In the genomic region with DNA sequence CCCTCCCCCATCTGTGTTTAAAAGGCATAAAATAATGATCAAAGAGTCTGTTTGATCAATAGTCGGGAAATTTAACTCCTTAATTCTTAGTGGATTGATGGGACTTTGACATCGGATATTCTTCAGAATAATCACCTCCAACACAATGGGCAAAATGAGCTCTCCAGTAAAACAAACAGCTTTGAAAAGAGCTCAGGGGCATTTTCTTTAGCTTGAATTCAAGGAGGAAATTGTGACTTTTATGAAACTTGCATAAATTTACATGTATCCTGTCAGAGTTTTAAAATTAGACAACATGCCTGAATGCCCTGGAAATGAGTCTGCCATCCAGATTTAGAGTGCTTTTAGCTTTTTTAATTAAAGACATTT, we compare ENCODE assay signal across 1 cellular context.
TF ChIP-seq lines count a peak whose summit lies in the region.

No MANE protein-coding gene starts in this region.

TF ChIP-seq in HEK293, 187 proteins besides CTCF, POLR2A, EP300 and RAD21 (continued from another document):
- TF ChIP-seq, protein P1, sequence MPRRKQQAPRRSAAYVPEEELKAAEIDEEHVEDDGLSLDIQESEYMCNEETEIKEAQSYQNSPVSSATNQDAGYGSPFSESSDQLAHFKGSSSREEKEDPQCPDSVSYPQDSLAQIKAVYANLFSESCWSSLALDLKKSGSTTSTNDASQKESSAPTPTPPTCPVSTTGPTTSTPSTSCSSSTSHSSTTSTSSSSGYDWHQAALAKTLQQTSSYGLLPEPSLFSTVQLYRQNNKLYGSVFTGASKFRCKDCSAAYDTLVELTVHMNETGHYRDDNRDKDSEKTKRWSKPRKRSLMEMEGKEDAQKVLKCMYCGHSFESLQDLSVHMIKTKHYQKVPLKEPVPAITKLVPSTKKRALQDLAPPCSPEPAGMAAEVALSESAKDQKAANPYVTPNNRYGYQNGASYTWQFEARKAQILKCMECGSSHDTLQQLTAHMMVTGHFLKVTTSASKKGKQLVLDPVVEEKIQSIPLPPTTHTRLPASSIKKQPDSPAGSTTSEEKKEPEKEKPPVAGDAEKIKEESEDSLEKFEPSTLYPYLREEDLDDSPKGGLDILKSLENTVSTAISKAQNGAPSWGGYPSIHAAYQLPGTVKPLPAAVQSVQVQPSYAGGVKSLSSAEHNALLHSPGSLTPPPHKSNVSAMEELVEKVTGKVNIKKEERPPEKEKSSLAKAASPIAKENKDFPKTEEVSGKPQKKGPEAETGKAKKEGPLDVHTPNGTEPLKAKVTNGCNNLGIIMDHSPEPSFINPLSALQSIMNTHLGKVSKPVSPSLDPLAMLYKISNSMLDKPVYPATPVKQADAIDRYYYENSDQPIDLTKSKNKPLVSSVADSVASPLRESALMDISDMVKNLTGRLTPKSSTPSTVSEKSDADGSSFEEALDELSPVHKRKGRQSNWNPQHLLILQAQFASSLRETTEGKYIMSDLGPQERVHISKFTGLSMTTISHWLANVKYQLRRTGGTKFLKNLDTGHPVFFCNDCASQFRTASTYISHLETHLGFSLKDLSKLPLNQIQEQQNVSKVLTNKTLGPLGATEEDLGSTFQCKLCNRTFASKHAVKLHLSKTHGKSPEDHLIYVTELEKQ (tag by site-specific recombination; IDR thresholded peaks at IDR 0.05; ENCODE audit: borderline replicate concordance), result no peak
- TF ChIP-seq, protein P2, sequence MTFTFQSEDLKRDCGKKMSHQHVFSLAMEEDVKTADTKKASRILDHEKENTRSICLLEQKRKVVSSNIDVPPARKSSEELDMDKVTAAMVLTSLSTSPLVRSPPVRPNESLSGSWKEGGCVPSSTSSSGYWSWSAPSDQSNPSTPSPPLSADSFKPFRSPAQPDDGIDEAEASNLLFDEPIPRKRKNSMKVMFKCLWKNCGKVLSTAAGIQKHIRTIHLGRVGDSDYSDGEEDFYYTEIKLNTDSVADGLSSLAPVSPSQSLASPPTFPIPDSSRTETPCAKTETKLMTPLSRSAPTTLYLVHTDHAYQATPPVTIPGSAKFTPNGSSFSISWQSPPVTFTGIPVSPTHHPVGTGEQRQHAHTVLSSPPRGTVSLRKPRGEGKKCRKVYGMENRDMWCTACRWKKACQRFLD (tag by site-specific recombination; IDR thresholded peaks at IDR 0.05), result no peak
- TF ChIP-seq, protein P3, sequence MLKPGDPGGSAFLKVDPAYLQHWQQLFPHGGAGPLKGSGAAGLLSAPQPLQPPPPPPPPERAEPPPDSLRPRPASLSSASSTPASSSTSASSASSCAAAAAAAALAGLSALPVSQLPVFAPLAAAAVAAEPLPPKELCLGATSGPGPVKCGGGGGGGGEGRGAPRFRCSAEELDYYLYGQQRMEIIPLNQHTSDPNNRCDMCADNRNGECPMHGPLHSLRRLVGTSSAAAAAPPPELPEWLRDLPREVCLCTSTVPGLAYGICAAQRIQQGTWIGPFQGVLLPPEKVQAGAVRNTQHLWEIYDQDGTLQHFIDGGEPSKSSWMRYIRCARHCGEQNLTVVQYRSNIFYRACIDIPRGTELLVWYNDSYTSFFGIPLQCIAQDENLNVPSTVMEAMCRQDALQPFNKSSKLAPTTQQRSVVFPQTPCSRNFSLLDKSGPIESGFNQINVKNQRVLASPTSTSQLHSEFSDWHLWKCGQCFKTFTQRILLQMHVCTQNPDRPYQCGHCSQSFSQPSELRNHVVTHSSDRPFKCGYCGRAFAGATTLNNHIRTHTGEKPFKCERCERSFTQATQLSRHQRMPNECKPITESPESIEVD (tag by site-specific recombination; IDR thresholded peaks at IDR 0.05), result 0 out of 2 replicates have a peak, but pooled peaks have one; percentile 75
- TF ChIP-seq FEZF1 (tag by site-specific recombination; IDR thresholded peaks at IDR 0.05) (peak; percentile 61), MEIS1 (CRISPR knock-in tag; IDR thresholded peaks at IDR 0.05; ENCODE audit: borderline replicate concordance) (no peak), IKZF3 (tag by site-specific recombination; IDR thresholded peaks at IDR 0.05) (peak; percentile 67; the same call in 1 of the 2 replicates), GLIS1 (tag by site-specific recombination; IDR thresholded peaks at IDR 0.05) (no peak), WT1 (tag by site-specific recombination; IDR thresholded peaks at IDR 0.05) (peak; percentile 17; the same call in 1 of the 2 replicates), ZNF792 (tag by site-specific recombination; IDR thresholded peaks at IDR 0.05) (no peak)
- TF ChIP-seq, protein P4, sequence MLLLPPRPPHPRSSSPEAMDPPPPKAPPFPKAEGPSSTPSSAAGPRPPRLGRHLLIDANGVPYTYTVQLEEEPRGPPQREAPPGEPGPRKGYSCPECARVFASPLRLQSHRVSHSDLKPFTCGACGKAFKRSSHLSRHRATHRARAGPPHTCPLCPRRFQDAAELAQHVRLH (tag by site-specific recombination; IDR thresholded peaks at IDR 0.05), result no peak
- TF ChIP-seq, protein P5, sequence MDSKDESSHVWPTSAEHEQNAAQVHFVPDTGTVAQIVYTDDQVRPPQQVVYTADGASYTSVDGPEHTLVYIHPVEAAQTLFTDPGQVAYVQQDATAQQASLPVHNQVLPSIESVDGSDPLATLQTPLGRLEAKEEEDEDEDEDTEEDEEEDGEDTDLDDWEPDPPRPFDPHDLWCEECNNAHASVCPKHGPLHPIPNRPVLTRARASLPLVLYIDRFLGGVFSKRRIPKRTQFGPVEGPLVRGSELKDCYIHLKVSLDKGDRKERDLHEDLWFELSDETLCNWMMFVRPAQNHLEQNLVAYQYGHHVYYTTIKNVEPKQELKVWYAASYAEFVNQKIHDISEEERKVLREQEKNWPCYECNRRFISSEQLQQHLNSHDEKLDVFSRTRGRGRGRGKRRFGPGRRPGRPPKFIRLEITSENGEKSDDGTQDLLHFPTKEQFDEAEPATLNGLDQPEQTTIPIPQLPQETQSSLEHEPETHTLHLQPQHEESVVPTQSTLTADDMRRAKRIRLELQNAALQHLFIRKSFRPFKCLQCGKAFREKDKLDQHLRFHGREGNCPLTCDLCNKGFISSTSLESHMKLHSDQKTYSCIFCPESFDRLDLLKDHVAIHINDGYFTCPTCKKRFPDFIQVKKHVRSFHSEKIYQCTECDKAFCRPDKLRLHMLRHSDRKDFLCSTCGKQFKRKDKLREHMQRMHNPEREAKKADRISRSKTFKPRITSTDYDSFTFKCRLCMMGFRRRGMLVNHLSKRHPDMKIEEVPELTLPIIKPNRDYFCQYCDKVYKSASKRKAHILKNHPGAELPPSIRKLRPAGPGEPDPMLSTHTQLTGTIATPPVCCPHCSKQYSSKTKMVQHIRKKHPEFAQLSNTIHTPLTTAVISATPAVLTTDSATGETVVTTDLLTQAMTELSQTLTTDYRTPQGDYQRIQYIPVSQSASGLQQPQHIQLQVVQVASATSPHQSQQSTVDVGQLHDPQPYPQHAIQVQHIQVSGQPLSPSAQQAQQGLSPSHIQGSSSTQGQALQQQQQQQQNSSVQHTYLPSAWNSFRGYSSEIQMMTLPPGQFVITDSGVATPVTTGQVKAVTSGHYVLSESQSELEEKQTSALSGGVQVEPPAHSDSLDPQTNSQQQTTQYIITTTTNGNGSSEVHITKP (tag by site-specific recombination; IDR thresholded peaks at IDR 0.05), result no peak
